Comparison of ENCODE assay signal across 15 cellular contexts in genomic region chr1:36284517-36284916, GRCh38. TPM values are rescaled to one million over a fixed set of nuclear protein-coding genes. Genes with fewer than 3 reads are reported as not detected.
DNase-seq lines count a peak whose midpoint lies in the region; ATAC-seq and TF ChIP-seq lines count a peak whose summit lies in the region.
"Had no signal": no experiment of that assay in that cellular context is flagged by ENCODE, and none has a peak within 500 bp of the region (broad histone marks: within the 10 kb centered on the region; RNA-seq: fewer than 3 reads in every experiment).

No MANE protein-coding gene starts in this region.

- H3K27ac ChIP-seq in CD4-positive, CD25-positive, alpha-beta regulatory T cell (ENCODE audit: insufficient read depth, low read length, poor library complexity, severe bottlenecking): peak overlapping the region; percentile 1
- no peak overlapping the region for H3K27ac ChIP-seq in naive thymus-derived CD4-positive, alpha-beta T cell (ENCODE audit: low read depth, low read length)
- H3K27ac ChIP-seq: BLaER1 treated with 17β-estradiol and CSF1 and Interleukin-3, amounts not matched to agents 10 nM and 100 nM; SJCRH30 had no signal

- no peaks in the 10 kb centered on the region for H3K27me3 Mint-ChIP-seq in CD4-positive, CD25-positive, alpha-beta regulatory T cell
- no peaks in the 10 kb centered on the region for H3K27me3 Mint-ChIP-seq in HFFc6 (ENCODE audit: insufficient read depth)
- no peaks in the 10 kb centered on the region for H3K27me3 Mint-ChIP-seq in naive thymus-derived CD4-positive, alpha-beta T cell
- H3K27me3 Mint-ChIP-seq: progenitor cell of endocrine pancreas had no signal

- no peak for TF ChIP-seq CTCF in HFFc6 (IDR thresholded peaks at IDR 0.05)

- POLR2A ChIA-PET in naive thymus-derived CD4-positive, alpha-beta T cell (lab: Charles Lee): interaction anchor here (2.2 kb wide), 1 partner anchor 135 kb away, joined by 12 read pairs; the partner anchor contains the start of gene TRAPPC3

- peaks cover 16 to 36% (median 29%) of the 10 kb centered on the region in 4 donors for H3K4me1 Mint-ChIP-seq in CD4-positive, CD25-positive, alpha-beta regulatory T cell
- peaks cover 48% of the 10 kb centered on the region for H3K4me1 Mint-ChIP-seq in HFFc6 (ENCODE audit: low read depth)
- peaks cover 9 to 42% (median 28%) of the 10 kb centered on the region in 7 donors for H3K4me1 Mint-ChIP-seq in naive thymus-derived CD4-positive, alpha-beta T cell

- H3K36me3 ChIP-seq in CD4-positive, CD25-positive, alpha-beta regulatory T cell (ENCODE audit: control insufficient read depth, insufficient read depth, low read length): peaks cover 68% of the 10 kb centered on the region
- peaks cover 63% of the 10 kb centered on the region for H3K36me3 ChIP-seq in adipocyte (ENCODE audit: control insufficient read depth, insufficient read depth, low read length, severe bottlenecking)
- peaks cover 28 to 59% (median 32%) of the 10 kb centered on the region in 3 experiments for H3K36me3 ChIP-seq in naive thymus-derived CD4-positive, alpha-beta T cell (ENCODE audit: control insufficient read depth in 2 of 3, insufficient read depth in 3 of 3, low read length in 3 of 3)

- peaks cover 44% of the 10 kb centered on the region for H3K36me3 Mint-ChIP-seq in CD4-positive, CD25-positive, alpha-beta regulatory T cell
- H3K36me3 Mint-ChIP-seq in HFFc6 (ENCODE audit: low read depth): peaks cover 27% of the 10 kb centered on the region
- peaks cover 13 to 33% (median 23%) of the 10 kb centered on the region in 5 donors for H3K36me3 Mint-ChIP-seq in naive thymus-derived CD4-positive, alpha-beta T cell

- H3K9me3 Mint-ChIP-seq in CD4-positive, CD25-positive, alpha-beta regulatory T cell: peaks cover 0 to 2% (median 0%) of the 10 kb centered on the region in 7 donors
- H3K9me3 Mint-ChIP-seq in HFFc6: no peaks in the 10 kb centered on the region
- peaks cover 0 to 1% (median 0%) of the 10 kb centered on the region in 11 donors for H3K9me3 Mint-ChIP-seq in naive thymus-derived CD4-positive, alpha-beta T cell

- H3K27ac Mint-ChIP-seq in CD4-positive, CD25-positive, alpha-beta regulatory T cell: peak overlapping the region in 1 of 3 donors; percentile 25
- H3K27ac Mint-ChIP-seq in HFFc6: peak overlapping the region; percentile 47; the same call in 1 of the 2 replicates
- H3K27ac Mint-ChIP-seq in naive thymus-derived CD4-positive, alpha-beta T cell: peak overlapping the region in 6 of 9 donors; percentile 20 to 76 (median 37)
- H3K27ac Mint-ChIP-seq: progenitor cell of endocrine pancreas had no signal

- CTCF ChIA-PET in naive thymus-derived CD4-positive, alpha-beta T cell (lab: Charles Lee): interaction anchor here (1.0 to 3.2 kb wide), 4 partner anchors 96 to 133 kb away, joined by 3 to 30 read pairs (median 16); partner anchors contain the start of gene TRAPPC3

- intact Hi-C loops in naive thymus-derived CD4-positive, alpha-beta T cell (cut with micrococcal nuclease): no loop called here

- no peak overlapping the region for H3K4me3 Mint-ChIP-seq in CD4-positive, CD25-positive, alpha-beta regulatory T cell
- H3K4me3 Mint-ChIP-seq in HFFc6: no peak overlapping the region
- H3K4me3 Mint-ChIP-seq in naive thymus-derived CD4-positive, alpha-beta T cell: no peak overlapping the region

- no peak for DNase-seq in CD4-positive, CD25-positive, alpha-beta regulatory T cell
- no peak for DNase-seq in HFFc6
- peak; percentile 38 for DNase-seq in adipocyte (ENCODE audit: low read depth)
- no peak for DNase-seq in naive thymus-derived CD4-positive, alpha-beta T cell
- no peak for DNase-seq in Ammon's horn (ENCODE audit: low spot score)
- no peak for DNase-seq in NCI-H2227 (lab: John Stamatoyannopoulos, UW; ENCODE audit: unreplicated experiment)
- DNase-seq: kidney; NCI-H1048; NK-92 treated with Interleukin-12 subunit alpha and Interleukin-12 subunit beta, amount 100 ng/mL, for 24 hours; SJCRH30 had no signal

- H3K4me3 ChIP-seq in CD4-positive, CD25-positive, alpha-beta regulatory T cell (ENCODE audit: low read depth, low read length): no peak overlapping the region
- no peak overlapping the region for H3K4me3 ChIP-seq in adipocyte (ENCODE audit: low read length)
- H3K4me3 ChIP-seq in naive thymus-derived CD4-positive, alpha-beta T cell (ENCODE audit: low read length): no peak overlapping the region
- H3K4me3 ChIP-seq: BLaER1 treated with 17β-estradiol and CSF1 and Interleukin-3, amounts not matched to agents 10 nM and 100 nM; SJCRH30; tibial nerve had no signal

- H3K9ac ChIP-seq in adipocyte (ENCODE audit: low read length): peak overlapping the region; percentile 24
- H3K9ac ChIP-seq: BLaER1 treated with 17β-estradiol and CSF1 and Interleukin-3, amounts not matched to agents 10 nM and 100 nM had no signal

- no peak for ATAC-seq in CD4-positive, CD25-positive, alpha-beta regulatory T cell (ENCODE audit: low read depth in 2 of 2)
- ATAC-seq in naive thymus-derived CD4-positive, alpha-beta T cell: no peak
- ATAC-seq in GM18498 (IDR thresholded peaks at IDR 0.05; ENCODE audit: unreplicated experiment) (no peak), HG02973 (IDR thresholded peaks at IDR 0.05; ENCODE audit: unreplicated experiment) (no peak)

- H3K4me1 ChIP-seq in CD4-positive, CD25-positive, alpha-beta regulatory T cell (ENCODE audit: control insufficient read depth, insufficient read depth, low read length, poor library complexity, severe bottlenecking): peaks cover 3% of the 10 kb centered on the region
- H3K4me1 ChIP-seq in adipocyte (ENCODE audit: control insufficient read depth, insufficient read depth, low read length): peaks cover 46% of the 10 kb centered on the region
- H3K4me1 ChIP-seq in naive thymus-derived CD4-positive, alpha-beta T cell (ENCODE audit: control insufficient read depth in 2 of 2, insufficient read depth in 2 of 2, low read length in 2 of 2): no peaks in the 10 kb centered on the region
- H3K4me1 ChIP-seq: SJCRH30 had no signal

- no peaks in the 10 kb centered on the region for H3K27me3 ChIP-seq in CD4-positive, CD25-positive, alpha-beta regulatory T cell (ENCODE audit: control insufficient read depth, insufficient read depth, low read length)
- H3K27me3 ChIP-seq in adipocyte (replicated peaks; ENCODE audit: control insufficient read depth, insufficient read depth, low read length): no peaks in the 10 kb centered on the region
- H3K27me3 ChIP-seq in naive thymus-derived CD4-positive, alpha-beta T cell (ENCODE audit: control insufficient read depth in 2 of 2, insufficient read depth in 2 of 2, low read length in 2 of 2): no peaks in the 10 kb centered on the region
- H3K27me3 ChIP-seq: BLaER1 treated with 17β-estradiol and CSF1 and Interleukin-3, amounts not matched to agents 10 nM and 100 nM; SJCRH30; tibial nerve had no signal

- H3K9me3 ChIP-seq in CD4-positive, CD25-positive, alpha-beta regulatory T cell (ENCODE audit: control insufficient read depth in 2 of 2, low read length in 2 of 2): no peaks in the 10 kb centered on the region
- H3K9me3 ChIP-seq in adipocyte (ENCODE audit: control insufficient read depth, low read length): no peaks in the 10 kb centered on the region
- no peaks in the 10 kb centered on the region for H3K9me3 ChIP-seq in naive thymus-derived CD4-positive, alpha-beta T cell (ENCODE audit: control insufficient read depth in 2 of 3, low read length in 3 of 3)
- H3K9me3 ChIP-seq: BLaER1 treated with 17β-estradiol and CSF1 and Interleukin-3, amounts not matched to agents 10 nM and 100 nM; SJCRH30; tibial nerve had no signal

RNA-seq across cellular contexts. Expression of gene SH3D21, which starts 21.7 kb away (rescaled TPM):
- 3.2 TPM for total RNA-seq in CD4-positive, CD25-positive, alpha-beta regulatory T cell
- polyA plus RNA-seq in CD4-positive, CD25-positive, alpha-beta regulatory T cell: under 1 TPM; 0.26 to 0.42 (median 0.33) TPM
- 1 to 10 TPM; 2.7 to 5.3 (median 2.9) TPM for total RNA-seq in HFFc6 (2021; fragmentation: NEBNext Ultra II Directional; extraction: Animal tissue kit (Norgen Biotek cat#: 25700))
- total RNA-seq in naive thymus-derived CD4-positive, alpha-beta T cell: 10 to 100 TPM in 1 of 5 experiments, 1 to 10 TPM in 4; 2.7 to 21.7 (median 3.1) TPM
- polyA plus RNA-seq in naive thymus-derived CD4-positive, alpha-beta T cell: under 1 TPM; 0.17 to 0.37 TPM

RNA-seq across cellular contexts. Expression of gene EVA1B, which starts 38.9 kb away (rescaled TPM):
- total RNA-seq in CD4-positive, CD25-positive, alpha-beta regulatory T cell: 12.7 TPM
- 10 to 100 TPM in 3 of 4 donors, 1 to 10 TPM in 1; 8.7 to 18.0 (median 12.9) TPM for polyA plus RNA-seq in CD4-positive, CD25-positive, alpha-beta regulatory T cell
- 100 to 1,000 TPM; 152 to 206 (median 155) TPM for total RNA-seq in HFFc6 (2021; fragmentation: NEBNext Ultra II Directional; extraction: Animal tissue kit (Norgen Biotek cat#: 25700))
- 10 to 100 TPM in 1 of 5 experiments, 1 to 10 TPM in 4; 1.5 to 12.5 (median 2.2) TPM for total RNA-seq in naive thymus-derived CD4-positive, alpha-beta T cell
- polyA plus RNA-seq in naive thymus-derived CD4-positive, alpha-beta T cell: under 1 TPM; 0.43 to 0.66 TPM

Comparison
In these comparisons a context has a peak if more than half of its experiments do, and no peak if none do; other contexts are left out.
1. RNA of gene EVA1B, which starts 38.9 kb away (total RNA-seq): 152 to 206 TPM in HFFc6; 12.7 TPM in CD4-positive, CD25-positive, alpha-beta regulatory T cell (single experiment) and 1.5 to 12.5 TPM in naive thymus-derived CD4-positive, alpha-beta T cell; every median in the first group is over 10 times any median in the second.